In the genomic region with DNA sequence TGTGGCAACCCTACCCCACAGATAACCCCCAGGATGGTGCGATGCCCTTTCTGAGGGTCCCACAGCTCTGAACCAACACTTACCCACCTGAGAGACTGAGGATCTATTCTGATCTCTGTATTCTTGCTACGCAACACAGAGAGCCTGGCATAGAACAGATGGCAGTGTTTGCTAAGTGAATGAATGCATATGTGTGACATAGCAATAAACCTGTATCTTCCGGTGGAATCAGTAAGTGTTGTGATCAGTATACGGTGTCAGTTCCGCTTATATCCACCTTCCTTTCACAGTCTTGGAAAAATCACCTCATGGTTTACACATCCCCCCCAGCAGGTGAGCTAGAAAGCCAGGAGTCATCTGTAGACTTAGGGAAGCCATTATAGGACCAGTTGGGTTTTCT, we compare ENCODE assay signal across 9 cellular contexts. TPM values are rescaled to one million over a fixed set of nuclear protein-coding genes. Genes with fewer than 3 reads are reported as not detected.
DNase-seq lines count a peak whose midpoint lies in the region; TF ChIP-seq lines count a peak whose summit lies in the region.
"Had no signal": no experiment of that assay in that cellular context is flagged by ENCODE, and none has a peak within 500 bp of the region (broad histone marks: within the 10 kb centered on the region; RNA-seq: fewer than 3 reads in every experiment).

No MANE protein-coding gene starts in this region.

- H3K36me3 ChIP-seq in spleen, result no peaks in the 10 kb centered on the region
- H3K36me3 ChIP-seq in thyroid gland, result no peaks in the 10 kb centered on the region

- 55 to 78% (median 78%) methylated on average over 3 to 5 of the region's 5 CpGs for WGBS in spleen, 5 donors
- 79 to 86% methylated on average over 5 of the region's 5 CpGs for WGBS in thyroid gland, 2 donors

- TF ChIP-seq POLR2A in spleen (IDR thresholded peaks at IDR 0.05) (no peak), thyroid gland (IDR thresholded peaks at IDR 0.05) (no peak)

- peaks cover 0 to 31% (median 5%) of the 10 kb centered on the region in 7 donors for H3K27me3 ChIP-seq in spleen (replicated peaks in 1 of 7)
- peaks cover 4% of the 10 kb centered on the region for H3K27me3 ChIP-seq in thyroid gland

- H3K27ac ChIP-seq in RWPE1, result peak overlapping the region; percentile 92
- H3K27ac ChIP-seq in spleen, result peak overlapping the region in 5 of 8 donors; percentile 65 to 81 (median 72)
- H3K27ac ChIP-seq in thyroid gland, result no peak overlapping the region

- peaks cover 0 to 28% (median 12%) of the 10 kb centered on the region in 6 donors for H3K4me1 ChIP-seq in spleen
- H3K4me1 ChIP-seq in thyroid gland, result no peaks in the 10 kb centered on the region

- TF ChIP-seq CTCF in RWPE1 (conservative IDR thresholded peaks at IDR 0.05; ENCODE audit: low read depth), result no peak
- no peak for TF ChIP-seq CTCF in fibroblast of mammary gland (conservative IDR thresholded peaks at IDR 0.05; ENCODE audit: control insufficient read depth, insufficient read depth, low read depth, low read length)
- no peak for TF ChIP-seq CTCF in spleen (IDR thresholded peaks at IDR 0.05 in 8 of 11, conservative IDR thresholded peaks at IDR 0.05 in 3 of 11)
- no peak for TF ChIP-seq CTCF in thyroid gland (IDR thresholded peaks at IDR 0.05)

- no peaks in the 10 kb centered on the region for H3K9me3 ChIP-seq in spleen
- no peaks in the 10 kb centered on the region for H3K9me3 ChIP-seq in thyroid gland

- peak overlapping the region; percentile 48 for H3K4me3 ChIP-seq in fibroblast of mammary gland (ENCODE audit: control insufficient read depth, low read depth, low read length)
- peak overlapping the region in 1 of 8 donors; percentile 69 for H3K4me3 ChIP-seq in spleen
- H3K4me3 ChIP-seq in thyroid gland (replicated peaks in 1 of 3), result no peak overlapping the region

- intact Hi-C loops in spleen (cut with DNase I; ENCODE audit: low total_unique reads), result no loop called here
- intact Hi-C loops in thyroid gland (cut with DNase I), result no loop called here

- POLR2A ChIA-PET in RWPE1 (lab: Yijun Ruan, JAX; ENCODE audit: low non-redundant PET), result interaction anchor here (0.6 kb wide), 1 partner anchor 18 kb away, joined by 3 read pairs; no protein-coding TSS in a partner anchor

- DNase-seq in NCI-H82 (lab: John Stamatoyannopoulos, UW), result peak; percentile 39
- no peak for DNase-seq in NCI-H82 treated with DMSO at 0.1 percent for 48 hours (lab: John Stamatoyannopoulos, UW; ENCODE audit: unreplicated experiment)
- DNase-seq in RWPE1 (ENCODE audit: low spot score), result no peak
- no peak for DNase-seq in fibroblast of mammary gland (ENCODE audit: low read depth)
- no peak for DNase-seq in spleen
- no peak for DNase-seq in stimulated activated CD4-positive, alpha-beta T cell treated with anti-CD3 and anti-CD28 coated beads, Interleukin-2, amount 100 ng/mL, for 48 hours
- DNase-seq in GM19238 (ENCODE audit: insufficient read length, low spot score), result no peak
- no peak for DNase-seq in thyroid gland

- CTCF ChIA-PET in RWPE1 (lab: Yijun Ruan, JAX), result interaction anchor here (0.6 to 0.7 kb wide), 2 partner anchors 120 to 1776 kb away, joined by 3 to 4 read pairs; no protein-coding TSS in a partner anchor

RNA-seq across cellular contexts. Expression of a gene that starts 5.9 kb away (rescaled TPM):
- total RNA-seq in spleen (10 to 100 TPM; 41.9 to 54.9 (median 46.9) TPM), thyroid gland (100 to 1,000 TPM in 2 of 4 donors, 10 to 100 TPM in 2; 88.8 to 122 (median 104) TPM)
- polyA plus RNA-seq in spleen, result 10 to 100 TPM; 49.7 to 67.7 (median 60.1) TPM

RNA-seq across cellular contexts. Expression of a gene that starts 17.4 kb away (rescaled TPM):
- total RNA-seq in spleen (1 to 10 TPM in 1 of 7 donors, under 1 TPM in 5, not detected in 1; 0.34 to 1.0 (median 0.80) TPM), thyroid gland (1 to 10 TPM; 1.4 to 3.8 (median 3.0) TPM)
- polyA plus RNA-seq in spleen, result 1 to 10 TPM in 1 of 3 donors, under 1 TPM in 2; 0.70 to 1.4 (median 0.86) TPM
- polyA plus RNA-seq: BJ had no signal

RNA-seq across cellular contexts. Expression of a gene that starts 17.6 kb away (rescaled TPM):
- 10 to 100 TPM; 42.9 to 77.5 (median 71.7) TPM for total RNA-seq in spleen
- polyA plus RNA-seq in spleen, result 1 to 10 TPM; 5.6 to 7.6 (median 7.0) TPM
- total RNA-seq in thyroid gland, result 10 to 100 TPM; 35.0 to 43.7 (median 36.9) TPM

Comparison
In these comparisons a context has a peak if more than half of its experiments do, and no peak if none do; other contexts are left out.
1. H3K27ac ChIP-seq: peak in RWPE1 (single experiment) and spleen (5 of 8); none in thyroid gland (0 of 3).